In genomic region chr2:175234153-175234552, GRCh38 we compare ENCODE assay signal across 18 cellular contexts. TPM values are rescaled to one million over a fixed set of nuclear protein-coding genes. Genes with fewer than 3 reads are reported as not detected.
DNase-seq lines count a peak whose midpoint lies in the region; ATAC-seq, FAIRE-seq and TF ChIP-seq lines count a peak whose summit lies in the region.
"Had no signal": no experiment of that assay in that cellular context is flagged by ENCODE, and none has a peak within 500 bp of the region (broad histone marks: within the 10 kb centered on the region; RNA-seq: fewer than 3 reads in every experiment).

No MANE protein-coding gene starts in this region.

- H3K4me3 ChIP-seq in IMR-90 (ENCODE audit: insufficient read depth, low read depth, low read length) (no peak overlapping the region), osteoblast (ENCODE audit: insufficient read depth, low read length) (no peak overlapping the region)
- H3K4me3 ChIP-seq: left ventricle myocardium inferior, skin epidermis had no signal

- intact Hi-C loops in IMR-90 (cut with micrococcal nuclease) = no loop called here
- intact Hi-C loops in natural killer cell (cut with micrococcal nuclease) = no loop called here

- peak; percentile 78 for DNase-seq in Caki2 (ENCODE audit: low read depth)
- DNase-seq in IMR-90 = no peak
- no peak for DNase-seq in activated CD4-positive, alpha-beta T cell treated with anti-CD3 and anti-CD28 coated beads, Interleukin-2, amount 10 ng/mL, durations not matched to agents 7 days and 5 days
- DNase-seq in osteoblast (ENCODE audit: insufficient read length, low spot score, missing footprints) = no peak
- no peak for DNase-seq in natural killer cell
- no peak for DNase-seq in NCI-H187 treated with DMSO at 0.1 percent for 48 hours (lab: John Stamatoyannopoulos, UW)
- DNase-seq: activated CD4-positive, alpha-beta T cell treated with anti-CD3 and anti-CD28 coated beads for 4 hours; activated T-cell treated with anti-CD3 and anti-CD28 coated beads, Interleukin-2, amount 50 U/mL, for 4 hours; amygdala; C1 segment of cervical spinal cord; left ventricle myocardium inferior; NCI-H146; substantia nigra had no signal

- no peak for TF ChIP-seq CTCF in IMR-90 (conservative IDR thresholded peaks at IDR 0.05; ENCODE audit: low read depth, low read length)
- TF ChIP-seq CTCF in osteoblast (IDR thresholded peaks at IDR 0.05; ENCODE audit: extremely low read depth, low read depth, low read length) = no peak
- TF ChIP-seq CTCF in natural killer cell (IDR thresholded peaks at IDR 0.05) = no peak

- H2BK15ac ChIP-seq in IMR-90 (ENCODE audit: low read depth, low read length) = no peak overlapping the region; the same call in 2 of the 3 replicates

- H3K27me3 Mint-ChIP-seq in activated CD4-positive, alpha-beta T cell treated with anti-CD3 and anti-CD28 coated beads, Interleukin-2, amount 10 ng/mL, durations not matched to agents 7 days and 5 days = peaks cover 12% of the 10 kb centered on the region
- H3K27me3 Mint-ChIP-seq in natural killer cell (ENCODE audit: low read depth in 2 of 2) = peaks cover 8% of the 10 kb centered on the region in 2 donors

- CTCF ChIA-PET in IMR-90 (lab: Yijun Ruan, JAX) = interaction anchor here (1.0 to 1.5 kb wide), 4 partner anchors 17 to 67 kb away, joined by 4 read pairs; no protein-coding TSS in a partner anchor
- CTCF ChIA-PET in activated CD4-positive, alpha-beta T cell treated with anti-CD3 and anti-CD28 coated beads, Interleukin-2, amount 10 ng/mL, durations not matched to agents 7 days and 5 days (lab: Charles Lee) = interaction anchor here (1.3 kb wide), 1 partner anchor 17 kb away, joined by 3 read pairs; no protein-coding TSS in a partner anchor

- H4K20me1 ChIP-seq in IMR-90 (ENCODE audit: insufficient read depth, low read length) = no peaks in the 10 kb centered on the region
- H4K20me1 ChIP-seq in osteoblast (ENCODE audit: insufficient read depth, low read length) = no peaks in the 10 kb centered on the region

- dilution Hi-C loops in IMR-90 (cut with HindIII; ENCODE audit: low sequenced_read_pairs, unreplicated experiment) = no loop called here

- no peak overlapping the region for H3K9ac ChIP-seq in IMR-90 (ENCODE audit: low read depth, low read length)

- H3K56ac ChIP-seq in IMR-90 (ENCODE audit: extremely low read depth, insufficient read depth, low read length) = no peak overlapping the region

- H3K4me2 ChIP-seq in IMR-90 (ENCODE audit: low read depth, low read length) (no peak overlapping the region), osteoblast (ENCODE audit: insufficient read depth, low read length) (no peak overlapping the region)

- H3K79me2 ChIP-seq in osteoblast (ENCODE audit: insufficient read depth, low read length) = no peaks in the 10 kb centered on the region

- no peaks in the 10 kb centered on the region for H3K4me1 Mint-ChIP-seq in activated CD4-positive, alpha-beta T cell treated with anti-CD3 and anti-CD28 coated beads, Interleukin-2, amount 10 ng/mL, durations not matched to agents 7 days and 5 days
- H3K4me1 Mint-ChIP-seq in natural killer cell = peaks cover 0 to 10% of the 10 kb centered on the region in 2 donors
- H3K4me1 Mint-ChIP-seq: neural crest cell had no signal

- no peak for TF ChIP-seq RAD21 in IMR-90 (IDR thresholded peaks at IDR 0.05; ENCODE audit: low read length)

- H3K9me3 ChIP-seq in IMR-90 (ENCODE audit: control insufficient read depth, insufficient read depth, low read length) (peaks cover 9% of the 10 kb centered on the region; the same call in 1 of the 2 replicates), osteoblast (ENCODE audit: low read depth, low read length) (no peaks in the 10 kb centered on the region)

- H3K4me1 ChIP-seq in IMR-90 (ENCODE audit: control insufficient read depth, insufficient read depth, low read length) = peaks cover 5% of the 10 kb centered on the region
- H3K4me1 ChIP-seq in osteoblast (ENCODE audit: insufficient read depth, low read length) = no peaks in the 10 kb centered on the region
- H3K4me1 ChIP-seq: left ventricle myocardium inferior had no signal

- POLR2A ChIA-PET in IMR-90 (lab: Charles Lee; ENCODE audit: unreplicated experiment) = no interaction called here
- POLR2A ChIA-PET in activated CD4-positive, alpha-beta T cell treated with anti-CD3 and anti-CD28 coated beads, Interleukin-2, amount 10 ng/mL, durations not matched to agents 7 days and 5 days (lab: Charles Lee) = no interaction called here

- no peaks in the 10 kb centered on the region for H3K9me1 ChIP-seq in IMR-90 (ENCODE audit: insufficient read depth, low read length)

- in situ Hi-C loops in Caki2 (cut with HindIII; ENCODE audit: low pct_unique_long_range_greater_than_20kb, low sequenced_read_pairs) (no loop called here), IMR-90 (cut with MboI; ENCODE audit: low sequenced_read_pairs) (no loop called here)

- H3K4ac ChIP-seq in IMR-90 (ENCODE audit: low read depth, low read length) = no peak overlapping the region; the same call in 1 of the 2 replicates

- H2AK5ac ChIP-seq in IMR-90 (ENCODE audit: low read depth, low read length) = no peak overlapping the region

- ATAC-seq in GM21423 (IDR thresholded peaks at IDR 0.05; ENCODE audit: unreplicated experiment) (peak; percentile 32), IMR-90 (ENCODE audit: low read depth) (no peak), natural killer cell (no peak)
- ATAC-seq: activated T-cell treated with anti-CD3 and anti-CD28 coated beads, Interleukin-2, amount 50 U/mL, for 4 hours had no signal

- H4K91ac ChIP-seq in IMR-90 (ENCODE audit: insufficient read depth, low read depth, low read length) = peak overlapping the region; percentile 28; the same call in 1 of the 2 replicates

- BruUV-seq in IMR-90 (replicated peaks; lab: Mats Ljungman, UMichigan) = no TSS peak

- H3K27ac Mint-ChIP-seq in activated CD4-positive, alpha-beta T cell treated with anti-CD3 and anti-CD28 coated beads, Interleukin-2, amount 10 ng/mL, durations not matched to agents 7 days and 5 days = no peak overlapping the region
- H3K27ac Mint-ChIP-seq in natural killer cell = no peak overlapping the region

- H3K18ac ChIP-seq in IMR-90 (ENCODE audit: low read depth, low read length) = peak overlapping the region; percentile 20

- H3K14ac ChIP-seq in IMR-90 (replicated peaks; ENCODE audit: low read depth, low read length) = no peak overlapping the region

- H2BK20ac ChIP-seq in IMR-90 (ENCODE audit: low read depth, low read length) = peak overlapping the region; percentile 66

- H3K36me3 ChIP-seq in IMR-90 (ENCODE audit: control insufficient read depth, insufficient read depth, low read length) = no peaks in the 10 kb centered on the region
- H3K36me3 ChIP-seq in osteoblast (ENCODE audit: insufficient read depth, low read length) = no peaks in the 10 kb centered on the region
- H3K36me3 ChIP-seq: left ventricle myocardium inferior had no signal

- H3K79me1 ChIP-seq in IMR-90 (ENCODE audit: low read depth in 1 of 2, low read length in 2 of 2) = no peaks in the 10 kb centered on the region

- H3K4me3 Mint-ChIP-seq in activated CD4-positive, alpha-beta T cell treated with anti-CD3 and anti-CD28 coated beads, Interleukin-2, amount 10 ng/mL, durations not matched to agents 7 days and 5 days = no peak overlapping the region
- H3K4me3 Mint-ChIP-seq in natural killer cell = no peak overlapping the region
- H3K4me3 Mint-ChIP-seq: activated T-cell treated with anti-CD3 and anti-CD28 coated beads, Interleukin-2, amount 50 U/mL, for 4 hours; neural crest cell had no signal

- no peaks in the 10 kb centered on the region for H3K9me3 Mint-ChIP-seq in activated CD4-positive, alpha-beta T cell treated with anti-CD3 and anti-CD28 coated beads, Interleukin-2, amount 10 ng/mL, durations not matched to agents 7 days and 5 days
- H3K9me3 Mint-ChIP-seq in natural killer cell = no peaks in the 10 kb centered on the region

- no peak overlapping the region for H4K5ac ChIP-seq in IMR-90 (ENCODE audit: low read depth, low read length)

- H2BK120ac ChIP-seq in IMR-90 (ENCODE audit: low read depth, low read length) = peak overlapping the region; percentile 55; the same call in 1 of the 2 replicates

- H3K23ac ChIP-seq in IMR-90 (ENCODE audit: low read depth, low read length) = no peak overlapping the region

- no peaks in the 10 kb centered on the region for H3K36me3 Mint-ChIP-seq in activated CD4-positive, alpha-beta T cell treated with anti-CD3 and anti-CD28 coated beads, Interleukin-2, amount 10 ng/mL, durations not matched to agents 7 days and 5 days (ENCODE audit: low read depth)
- H3K36me3 Mint-ChIP-seq in natural killer cell = no peaks in the 10 kb centered on the region

- TF ChIP-seq POLR2A in IMR-90 (IDR thresholded peaks at IDR 0.05; ENCODE audit: low read depth, low read length) = no peak

- H2AFZ ChIP-seq in IMR-90 (replicated peaks; ENCODE audit: low read length, poor library complexity) = no peak overlapping the region
- no peak overlapping the region for H2AFZ ChIP-seq in osteoblast (ENCODE audit: low read length)

- H2BK5ac ChIP-seq in IMR-90 (ENCODE audit: low read depth, low read length, poor library complexity, severe bottlenecking) = no peak overlapping the region

- H3K27me3 ChIP-seq in IMR-90 (ENCODE audit: control insufficient read depth, insufficient read depth, low read length) (peaks cover 6% of the 10 kb centered on the region), osteoblast (ENCODE audit: insufficient read depth, low read length) (no peaks in the 10 kb centered on the region)

- H3K27ac ChIP-seq in IMR-90 (ENCODE audit: insufficient read depth, low read length) (no peak overlapping the region), osteoblast (ENCODE audit: low read depth, low read length) (no peak overlapping the region)
- H3K27ac ChIP-seq: epithelial cell of prostate, left ventricle myocardium inferior, skin epidermis had no signal

- no peak overlapping the region for H2AK9ac ChIP-seq in IMR-90 (replicated peaks; ENCODE audit: low read depth, low read length, poor library complexity)

- peak overlapping the region in 1 of 2 experiments; percentile 20; a peak in 1 of 4 replicates for H4K8ac ChIP-seq in IMR-90 (ENCODE audit: low read depth in 2 of 2, low read length in 2 of 2)

- FAIRE-seq in endometrium (lab: Jason Lieb, UNC) = peak; percentile 100

TF ChIP-seq in IMR-90, 13 proteins besides CTCF, POLR2A, EP300 and RAD21:
- TF ChIP-seq MAFK (IDR thresholded peaks at IDR 0.05; ENCODE audit: low read depth, low read length) (no peak), BHLHE40 (IDR thresholded peaks at IDR 0.05; ENCODE audit: low read depth, low read length) (no peak), SMC3 (IDR thresholded peaks at IDR 0.05; ENCODE audit: low read depth, low read length) (no peak)

RNA-seq across cellular contexts. Expression of gene ATP5MC3, which starts 52.6 kb away (rescaled TPM):
- 265 and 271 TPM in 2 replicates for total RNA-seq in Caki2 (2014; rRNA removed; shearing (Covaris generic); ENCODE audit: low replicate concordance)
- total RNA-seq in IMR-90 (2012; rRNA removed) = 167 and 226 TPM in 2 replicates
- polyA plus RNA-seq in IMR-90 (2012; rRNA removed) = 365 and 385 TPM in 2 replicates
- 299 and 417 TPM in 2 replicates for polyA plus RNA-seq in IMR-90 (2012; cell fraction: cytosol; rRNA removed)
- 94.0 and 181 TPM in 2 replicates for polyA plus RNA-seq in IMR-90 (2012; cell fraction: nucleus; rRNA removed; ENCODE audit: low replicate concordance)
- 100 to 1,000 TPM; 191 to 213 TPM for total RNA-seq in activated CD4-positive, alpha-beta T cell treated with anti-CD3 and anti-CD28 coated beads, Interleukin-2, amount 10 ng/mL, durations not matched to agents 7 days and 5 days
- total RNA-seq in osteoblast = 87.2 and 94.3 TPM in 2 replicates
- total RNA-seq in natural killer cell = 10 to 100 TPM; 67.1 to 82.2 (median 81.0) TPM
